ENCODE assay signal across 20 cellular contexts in genomic region chr18:65516209-65516608, GRCh38.
DNase-seq lines count a peak whose midpoint lies in the region; ATAC-seq, FAIRE-seq and TF ChIP-seq lines count a peak whose summit lies in the region.
"Had no signal": no experiment of that assay in that cellular context is flagged by ENCODE, and none has a peak within 500 bp of the region (broad histone marks: within the 10 kb centered on the region; RNA-seq: fewer than 3 reads in every experiment).

No MANE protein-coding gene starts in this region.

- no peak for ATAC-seq in HepG2
- ATAC-seq in right lobe of liver = no peak
- no peak for ATAC-seq in GM21528 (IDR thresholded peaks at IDR 0.05; ENCODE audit: low FRiP score, unreplicated experiment)
- ATAC-seq: A549 had no signal

- H3K4me3 ChIP-seq in HepG2 (replicated peaks in 1 of 3; ENCODE audit: insufficient read depth in 1 of 3, low read depth in 2 of 3, low read length in 3 of 3) = no peak overlapping the region
- H3K4me3 ChIP-seq in right lobe of liver = no peak overlapping the region
- H3K4me3 ChIP-seq: A549, BLaER1 had no signal

- no peak for TF ChIP-seq RAD21 in HepG2 (CRISPR knock-in tag; IDR thresholded peaks at IDR 0.05)

- CTCF ChIA-PET in HepG2 (lab: Yijun Ruan, JAX; ENCODE audit: low intra/inter-chr PET ratio, low total read pairs) = no interaction called here

- H3K27ac ChIP-seq in HepG2 (ENCODE audit: extremely low read length, insufficient read depth, low read length) (no peak overlapping the region), right lobe of liver (no peak overlapping the region)
- H3K27ac ChIP-seq: 22Rv1, A549, BLaER1 had no signal

- H4K20me1 ChIP-seq in HepG2 (ENCODE audit: insufficient read depth, low read length) = no peaks in the 10 kb centered on the region
- H4K20me1 ChIP-seq: BLaER1 had no signal

- POLR2A ChIA-PET in HepG2 (lab: Yijun Ruan, JAX) = no interaction called here

- no peak overlapping the region for H3K4me2 ChIP-seq in HepG2 (ENCODE audit: low read depth, low read length)
- H3K4me2 ChIP-seq: A549, BLaER1 had no signal

- FAIRE-seq in HepG2 (lab: Jason Lieb, UNC) = no peak
- FAIRE-seq: A549, GM12891, GM19239 had no signal

- WGBS in HepG2 (ENCODE audit: low lambda C conversion rate) = 3% methylated on average over 5 of the region's 5 CpGs
- WGBS in right lobe of liver (ENCODE audit: insufficient coverage, low coverage, low lambda C conversion rate, missing lambda C conversion rate) = 38% methylated on average over 5 of the region's 5 CpGs

- H3K36me3 ChIP-seq in HepG2 (replicated peaks in 1 of 2; ENCODE audit: control insufficient read depth in 1 of 2, insufficient read depth in 2 of 2, low read length in 2 of 2) (no peaks in the 10 kb centered on the region), right lobe of liver (no peaks in the 10 kb centered on the region)
- H3K36me3 ChIP-seq: BE2C, BLaER1 had no signal

- in situ Hi-C loops in HepG2 (cut with HindIII; ENCODE audit: extremely low pct_ligation_motif_present, low pct_unique_long_range_greater_than_20kb) = no loop called here

- H3K9me3 ChIP-seq in HepG2 (ENCODE audit: low read length) = no peaks in the 10 kb centered on the region
- H3K9me3 ChIP-seq in right lobe of liver = no peaks in the 10 kb centered on the region
- H3K9me3 ChIP-seq: A549, BE2C, BLaER1 had no signal

- no peak overlapping the region for H2AFZ ChIP-seq in HepG2 (ENCODE audit: low read length)

- intact Hi-C loops in HepG2 (cut with micrococcal nuclease; ENCODE audit: unreplicated experiment) = no loop called here
- intact Hi-C loops in right lobe of liver (cut with DNase I) = no loop called here

- H3K4me1 ChIP-seq in HepG2 (ENCODE audit: insufficient read depth, low read length) (no peaks in the 10 kb centered on the region), right lobe of liver (no peaks in the 10 kb centered on the region)
- H3K4me1 ChIP-seq: A549, BE2C, BLaER1 had no signal

- H3K9ac ChIP-seq in HepG2 (ENCODE audit: insufficient read depth, low read depth, low read length) = no peak overlapping the region
- H3K9ac ChIP-seq: BLaER1 had no signal

- no peak for DNase-seq in HepG2 (ENCODE audit: low spot score)
- no peak for DNase-seq in right lobe of liver
- peak; percentile 40 for DNase-seq in OCI-M1 (lab: John Stamatoyannopoulos, UW)
- DNase-seq in erythroblast (lab: John Stamatoyannopoulos, UW) = peak; percentile 7 to 25
- DNase-seq in NCI-H1930 (lab: John Stamatoyannopoulos, UW) = no peak
- no peak for DNase-seq in HT-29 (ENCODE audit: low spot score)
- DNase-seq: BE2C; C1 segment of cervical spinal cord; CD4-positive, alpha-beta memory T cell; CD4-positive, CD25-positive, alpha-beta regulatory T cell; CD8-positive, alpha-beta memory T cell; COR-L47; DMS79 treated with DMSO at 0.1 percent for 48 hours; GF-D8 had no signal

- TF ChIP-seq POLR2A in HepG2 (IDR thresholded peaks at IDR 0.05; ENCODE audit: insufficient read depth in 1 of 2, low read depth in 2 of 2, low read length in 2 of 2) (no peak), right lobe of liver (IDR thresholded peaks at IDR 0.05) (no peak), erythroblast (IDR thresholded peaks at IDR 0.05; ENCODE audit: low read length) (no peak)

- TF ChIP-seq CTCF in HepG2 (CRISPR knock-in tag; IDR thresholded peaks at IDR 0.05) (no peak), right lobe of liver (IDR thresholded peaks at IDR 0.05) (no peak)

- no peaks in the 10 kb centered on the region for H3K27me3 ChIP-seq in HepG2 (ENCODE audit: control insufficient read depth in 1 of 2, insufficient read depth in 2 of 2, low read length in 2 of 2)
- no peaks in the 10 kb centered on the region for H3K27me3 ChIP-seq in right lobe of liver
- H3K27me3 ChIP-seq: BE2C, BLaER1 had no signal

- TF ChIP-seq EP300 in HepG2 (IDR thresholded peaks at IDR 0.05; ENCODE audit: low read depth in 2 of 2, low read length in 2 of 2) (no peak), HepG2 (CRISPR knock-in tag; IDR thresholded peaks at IDR 0.05; ENCODE audit: borderline replicate concordance) (no peak)

- no peaks in the 10 kb centered on the region for H3K79me2 ChIP-seq in HepG2 (ENCODE audit: insufficient read depth, low read length)

- BruUV-seq in HepG2 (replicated peaks; lab: Mats Ljungman, UMichigan) = no TSS peak

TF ChIP-seq in HepG2, 621 proteins besides CTCF, POLR2A, EP300 and RAD21:
- TF ChIP-seq, protein P1, sequence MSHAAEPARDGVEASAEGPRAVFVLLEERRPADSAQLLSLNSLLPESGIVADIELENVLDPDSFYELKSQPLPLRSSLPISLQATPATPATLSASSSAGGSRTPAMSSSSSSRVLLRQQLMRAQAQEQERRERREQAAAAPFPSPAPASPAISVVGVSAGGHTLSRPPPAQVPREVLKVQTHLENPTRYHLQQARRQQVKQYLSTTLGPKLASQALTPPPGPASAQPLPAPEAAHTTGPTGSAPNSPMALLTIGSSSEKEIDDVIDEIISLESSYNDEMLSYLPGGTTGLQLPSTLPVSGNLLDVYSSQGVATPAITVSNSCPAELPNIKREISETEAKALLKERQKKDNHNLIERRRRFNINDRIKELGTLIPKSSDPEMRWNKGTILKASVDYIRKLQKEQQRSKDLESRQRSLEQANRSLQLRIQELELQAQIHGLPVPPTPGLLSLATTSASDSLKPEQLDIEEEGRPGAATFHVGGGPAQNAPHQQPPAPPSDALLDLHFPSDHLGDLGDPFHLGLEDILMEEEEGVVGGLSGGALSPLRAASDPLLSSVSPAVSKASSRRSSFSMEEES (CRISPR knock-in tag; IDR thresholded peaks at IDR 0.05) = no peak
- TF ChIP-seq STAT5B (CRISPR knock-in tag; IDR thresholded peaks at IDR 0.05) = no peak
- peak; percentile 94 for TF ChIP-seq ATF7 (IDR thresholded peaks at IDR 0.05)
- no peak for TF ChIP-seq ATF7 (CRISPR knock-in tag; IDR thresholded peaks at IDR 0.05)
- TF ChIP-seq CREB1 (IDR thresholded peaks at IDR 0.05) = peak; percentile 97
- TF ChIP-seq CREB1 (CRISPR knock-in tag; IDR thresholded peaks at IDR 0.05) = no peak
- TF ChIP-seq, protein P2, sequence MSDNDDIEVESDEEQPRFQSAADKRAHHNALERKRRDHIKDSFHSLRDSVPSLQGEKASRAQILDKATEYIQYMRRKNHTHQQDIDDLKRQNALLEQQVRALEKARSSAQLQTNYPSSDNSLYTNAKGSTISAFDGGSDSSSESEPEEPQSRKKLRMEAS (IDR thresholded peaks at IDR 0.05) = no peak
TF ChIP-seq in HepG2: peak in this region for 2.

Comparison
In these comparisons a context has a peak if more than half of its experiments do, and no peak if none do; other contexts are left out.
1. DNase-seq: peak in OCI-M1 (single experiment) and erythroblast (2 of 2); none in HepG2 (single experiment), right lobe of liver (0 of 3), NCI-H1930 (0 of 2) and HT-29 (single experiment).